1 cellular context compared by ENCODE assay signal in the genomic region with DNA sequence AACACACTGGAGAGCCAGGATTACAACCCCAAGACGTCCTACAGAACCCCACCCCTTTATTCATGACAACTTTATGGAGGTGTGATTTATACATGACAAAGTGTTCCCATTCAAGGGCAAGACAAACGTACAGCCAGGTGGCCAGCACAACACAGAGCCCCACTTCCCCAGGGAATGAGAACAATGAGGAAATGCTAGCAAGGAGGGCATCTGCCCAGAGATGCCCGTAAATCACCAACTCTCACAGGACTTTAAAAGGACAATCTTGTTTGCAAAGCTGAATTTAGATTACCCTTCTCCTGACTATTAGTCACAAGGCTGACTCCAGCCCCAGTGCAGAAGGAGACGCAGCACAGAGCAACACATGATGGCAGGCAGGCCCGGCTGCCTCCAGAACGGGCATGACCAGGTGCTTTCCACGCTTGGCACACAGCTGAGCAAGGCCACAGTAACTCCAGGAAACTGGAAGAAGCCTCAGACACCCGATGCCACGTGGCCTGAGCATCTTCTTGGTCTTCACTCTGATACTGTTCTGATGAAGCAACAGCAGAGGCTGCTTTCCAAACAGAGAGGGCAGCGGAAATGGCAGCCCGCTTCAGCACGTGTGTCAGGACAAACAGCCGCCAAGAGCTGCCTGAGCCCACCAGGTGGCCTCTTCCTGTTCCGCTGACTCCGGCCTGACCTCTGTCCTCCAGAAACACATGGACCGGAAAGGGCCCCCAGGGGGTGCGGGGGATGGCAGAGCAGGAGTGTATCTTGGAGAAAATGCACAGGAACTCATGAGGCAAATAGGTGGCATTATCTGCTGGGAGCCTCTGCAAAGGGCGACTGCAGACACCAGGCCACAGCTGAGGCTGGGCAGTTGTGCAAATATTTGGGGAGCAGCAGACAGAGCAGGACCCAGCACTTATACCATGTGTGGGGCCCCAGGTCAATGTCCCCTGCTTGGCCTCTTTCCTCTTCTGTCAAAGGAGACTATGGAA.
TF ChIP-seq lines count a peak whose summit lies in the region.

No MANE protein-coding gene starts in this region.

TF ChIP-seq in K562, 482 proteins besides CTCF, POLR2A, EP300 and RAD21 (continued from another document and continues in another):
- TF ChIP-seq ZNF263 (CRISPR knock-in tag; IDR thresholded peaks at IDR 0.05; ENCODE audit: borderline replicate concordance) (no peak), HNRNPK (IDR thresholded peaks at IDR 0.05; ENCODE audit: low read depth, low read length, poor library complexity, severe bottlenecking) (no peak), HCFC1 (IDR thresholded peaks at IDR 0.05; ENCODE audit: low read depth, low read length) (peak; percentile 44; the same call in 1 of the 2 replicates), ZBTB17 (CRISPR knock-in tag; IDR thresholded peaks at IDR 0.05) (peak; percentile 72; the same call in 1 of the 2 replicates), NR4A1 (CRISPR knock-in tag; IDR thresholded peaks at IDR 0.05) (peak; percentile 69; the same call in 1 of the 2 replicates), NR4A1 (tag; IDR thresholded peaks at IDR 0.05) (peak; percentile 68; the same call in 1 of the 2 replicates), ZNF584 (CRISPR knock-in tag; IDR thresholded peaks at IDR 0.05; ENCODE audit: low read depth) (peak; percentile 45; the same call in 1 of the 2 replicates), MEIS2 (IDR thresholded peaks at IDR 0.05; ENCODE audit: partially characterized antibody) (peak; percentile 74), CEBPB (tag; IDR thresholded peaks at IDR 0.05) (peak; percentile 82), PHF20 (IDR thresholded peaks at IDR 0.05; ENCODE audit: partially characterized antibody) (no peak), SREBF2 (CRISPR knock-in tag; IDR thresholded peaks at IDR 0.05) (no peak), RBFOX2 (IDR thresholded peaks at IDR 0.05; ENCODE audit: low read depth, low read length) (peak; percentile 75), PURB (CRISPR knock-in tag; IDR thresholded peaks at IDR 0.05; ENCODE audit: low read depth) (no peak), TEAD4 (IDR thresholded peaks at IDR 0.05; ENCODE audit: low read length) (peak; percentile 53), TEAD4 (CRISPR knock-in tag; IDR thresholded peaks at IDR 0.05; ENCODE audit: borderline replicate concordance) (no peak), ETV5 (CRISPR knock-in tag; IDR thresholded peaks at IDR 0.05; ENCODE audit: low read depth) (peak; percentile 97), TAF1 (IDR thresholded peaks at IDR 0.05; ENCODE audit: control insufficient read depth, extremely low read depth, insufficient read depth, low read length, severe bottlenecking) (peak; percentile 33), NFATC3 (IDR thresholded peaks at IDR 0.05) (no peak), SMARCE1 (IDR thresholded peaks at IDR 0.05) (peak; percentile 44; the same call in 1 of the 2 replicates), YY1 (IDR thresholded peaks at IDR 0.05; ENCODE audit: borderline replicate concordance in 1 of 3, control insufficient read depth in 1 of 3, extremely low read depth in 1 of 3, insufficient read depth in 3 of 3, insufficient read length in 1 of 3, insufficient replicate concordance in 2 of 3, low read depth in 1 of 3, low read length in 2 of 3) (peak; percentile 12 to 89 (median 74)), RHOXF2B (CRISPR knock-in tag; conservative IDR thresholded peaks at IDR 0.05) (no peak), KLF16 (IDR thresholded peaks at IDR 0.05) (no peak; the same call in 1 of the 2 replicates), ZNF766 (CRISPR knock-in tag; conservative IDR thresholded peaks at IDR 0.05) (0 out of 2 replicates have a peak, but pooled peaks have one; percentile 22), EZH2 (IDR thresholded peaks at IDR 0.05; ENCODE audit: borderline replicate concordance, low read depth, low read length) (no peak), L3MBTL2 (IDR thresholded peaks at IDR 0.05) (peak; percentile 93), EWSR1 (IDR thresholded peaks at IDR 0.05; ENCODE audit: borderline replicate concordance, low read depth, partially characterized antibody) (no peak)
- TF ChIP-seq, protein P1, sequence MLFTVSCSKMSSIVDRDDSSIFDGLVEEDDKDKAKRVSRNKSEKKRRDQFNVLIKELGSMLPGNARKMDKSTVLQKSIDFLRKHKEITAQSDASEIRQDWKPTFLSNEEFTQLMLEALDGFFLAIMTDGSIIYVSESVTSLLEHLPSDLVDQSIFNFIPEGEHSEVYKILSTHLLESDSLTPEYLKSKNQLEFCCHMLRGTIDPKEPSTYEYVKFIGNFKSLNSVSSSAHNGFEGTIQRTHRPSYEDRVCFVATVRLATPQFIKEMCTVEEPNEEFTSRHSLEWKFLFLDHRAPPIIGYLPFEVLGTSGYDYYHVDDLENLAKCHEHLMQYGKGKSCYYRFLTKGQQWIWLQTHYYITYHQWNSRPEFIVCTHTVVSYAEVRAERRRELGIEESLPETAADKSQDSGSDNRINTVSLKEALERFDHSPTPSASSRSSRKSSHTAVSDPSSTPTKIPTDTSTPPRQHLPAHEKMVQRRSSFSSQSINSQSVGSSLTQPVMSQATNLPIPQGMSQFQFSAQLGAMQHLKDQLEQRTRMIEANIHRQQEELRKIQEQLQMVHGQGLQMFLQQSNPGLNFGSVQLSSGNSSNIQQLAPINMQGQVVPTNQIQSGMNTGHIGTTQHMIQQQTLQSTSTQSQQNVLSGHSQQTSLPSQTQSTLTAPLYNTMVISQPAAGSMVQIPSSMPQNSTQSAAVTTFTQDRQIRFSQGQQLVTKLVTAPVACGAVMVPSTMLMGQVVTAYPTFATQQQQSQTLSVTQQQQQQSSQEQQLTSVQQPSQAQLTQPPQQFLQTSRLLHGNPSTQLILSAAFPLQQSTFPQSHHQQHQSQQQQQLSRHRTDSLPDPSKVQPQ (CRISPR knock-in tag; IDR thresholded peaks at IDR 0.05; ENCODE audit: borderline replicate concordance), result 0 out of 2 replicates have a peak, but pooled peaks have one; percentile 37
- TF ChIP-seq, protein P2, sequence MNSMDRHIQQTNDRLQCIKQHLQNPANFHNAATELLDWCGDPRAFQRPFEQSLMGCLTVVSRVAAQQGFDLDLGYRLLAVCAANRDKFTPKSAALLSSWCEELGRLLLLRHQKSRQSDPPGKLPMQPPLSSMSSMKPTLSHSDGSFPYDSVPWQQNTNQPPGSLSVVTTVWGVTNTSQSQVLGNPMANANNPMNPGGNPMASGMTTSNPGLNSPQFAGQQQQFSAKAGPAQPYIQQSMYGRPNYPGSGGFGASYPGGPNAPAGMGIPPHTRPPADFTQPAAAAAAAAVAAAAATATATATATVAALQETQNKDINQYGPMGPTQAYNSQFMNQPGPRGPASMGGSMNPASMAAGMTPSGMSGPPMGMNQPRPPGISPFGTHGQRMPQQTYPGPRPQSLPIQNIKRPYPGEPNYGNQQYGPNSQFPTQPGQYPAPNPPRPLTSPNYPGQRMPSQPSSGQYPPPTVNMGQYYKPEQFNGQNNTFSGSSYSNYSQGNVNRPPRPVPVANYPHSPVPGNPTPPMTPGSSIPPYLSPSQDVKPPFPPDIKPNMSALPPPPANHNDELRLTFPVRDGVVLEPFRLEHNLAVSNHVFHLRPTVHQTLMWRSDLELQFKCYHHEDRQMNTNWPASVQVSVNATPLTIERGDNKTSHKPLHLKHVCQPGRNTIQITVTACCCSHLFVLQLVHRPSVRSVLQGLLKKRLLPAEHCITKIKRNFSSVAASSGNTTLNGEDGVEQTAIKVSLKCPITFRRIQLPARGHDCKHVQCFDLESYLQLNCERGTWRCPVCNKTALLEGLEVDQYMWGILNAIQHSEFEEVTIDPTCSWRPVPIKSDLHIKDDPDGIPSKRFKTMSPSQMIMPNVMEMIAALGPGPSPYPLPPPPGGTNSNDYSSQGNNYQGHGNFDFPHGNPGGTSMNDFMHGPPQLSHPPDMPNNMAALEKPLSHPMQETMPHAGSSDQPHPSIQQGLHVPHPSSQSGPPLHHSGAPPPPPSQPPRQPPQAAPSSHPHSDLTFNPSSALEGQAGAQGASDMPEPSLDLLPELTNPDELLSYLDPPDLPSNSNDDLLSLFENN (IDR thresholded peaks at IDR 0.05; ENCODE audit: low read depth in 2 of 2, low read length in 2 of 2), result peak in 1 of 2 experiments; percentile 53; a peak in 1 of 4 replicates
- TF ChIP-seq, protein P3, sequence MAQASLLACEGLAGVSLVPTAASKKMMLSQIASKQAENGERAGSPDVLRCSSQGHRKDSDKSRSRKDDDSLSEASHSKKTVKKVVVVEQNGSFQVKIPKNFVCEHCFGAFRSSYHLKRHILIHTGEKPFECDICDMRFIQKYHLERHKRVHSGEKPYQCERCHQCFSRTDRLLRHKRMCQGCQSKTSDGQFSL (CRISPR knock-in tag; IDR thresholded peaks at IDR 0.05), result 0 out of 2 replicates have a peak, but pooled peaks have one; percentile 29
- TF ChIP-seq, protein P3 (tag; IDR thresholded peaks at IDR 0.05), result 0 out of 4 replicates have a peak, but pooled peaks of 1 of the 2 experiments have one; percentile 33
- TF ChIP-seq, protein P4, sequence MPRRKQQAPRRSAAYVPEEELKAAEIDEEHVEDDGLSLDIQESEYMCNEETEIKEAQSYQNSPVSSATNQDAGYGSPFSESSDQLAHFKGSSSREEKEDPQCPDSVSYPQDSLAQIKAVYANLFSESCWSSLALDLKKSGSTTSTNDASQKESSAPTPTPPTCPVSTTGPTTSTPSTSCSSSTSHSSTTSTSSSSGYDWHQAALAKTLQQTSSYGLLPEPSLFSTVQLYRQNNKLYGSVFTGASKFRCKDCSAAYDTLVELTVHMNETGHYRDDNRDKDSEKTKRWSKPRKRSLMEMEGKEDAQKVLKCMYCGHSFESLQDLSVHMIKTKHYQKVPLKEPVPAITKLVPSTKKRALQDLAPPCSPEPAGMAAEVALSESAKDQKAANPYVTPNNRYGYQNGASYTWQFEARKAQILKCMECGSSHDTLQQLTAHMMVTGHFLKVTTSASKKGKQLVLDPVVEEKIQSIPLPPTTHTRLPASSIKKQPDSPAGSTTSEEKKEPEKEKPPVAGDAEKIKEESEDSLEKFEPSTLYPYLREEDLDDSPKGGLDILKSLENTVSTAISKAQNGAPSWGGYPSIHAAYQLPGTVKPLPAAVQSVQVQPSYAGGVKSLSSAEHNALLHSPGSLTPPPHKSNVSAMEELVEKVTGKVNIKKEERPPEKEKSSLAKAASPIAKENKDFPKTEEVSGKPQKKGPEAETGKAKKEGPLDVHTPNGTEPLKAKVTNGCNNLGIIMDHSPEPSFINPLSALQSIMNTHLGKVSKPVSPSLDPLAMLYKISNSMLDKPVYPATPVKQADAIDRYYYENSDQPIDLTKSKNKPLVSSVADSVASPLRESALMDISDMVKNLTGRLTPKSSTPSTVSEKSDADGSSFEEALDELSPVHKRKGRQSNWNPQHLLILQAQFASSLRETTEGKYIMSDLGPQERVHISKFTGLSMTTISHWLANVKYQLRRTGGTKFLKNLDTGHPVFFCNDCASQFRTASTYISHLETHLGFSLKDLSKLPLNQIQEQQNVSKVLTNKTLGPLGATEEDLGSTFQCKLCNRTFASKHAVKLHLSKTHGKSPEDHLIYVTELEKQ (CRISPR knock-in tag; IDR thresholded peaks at IDR 0.05), result 0 out of 2 replicates have a peak, but pooled peaks have one; percentile 50
- TF ChIP-seq, protein P5, sequence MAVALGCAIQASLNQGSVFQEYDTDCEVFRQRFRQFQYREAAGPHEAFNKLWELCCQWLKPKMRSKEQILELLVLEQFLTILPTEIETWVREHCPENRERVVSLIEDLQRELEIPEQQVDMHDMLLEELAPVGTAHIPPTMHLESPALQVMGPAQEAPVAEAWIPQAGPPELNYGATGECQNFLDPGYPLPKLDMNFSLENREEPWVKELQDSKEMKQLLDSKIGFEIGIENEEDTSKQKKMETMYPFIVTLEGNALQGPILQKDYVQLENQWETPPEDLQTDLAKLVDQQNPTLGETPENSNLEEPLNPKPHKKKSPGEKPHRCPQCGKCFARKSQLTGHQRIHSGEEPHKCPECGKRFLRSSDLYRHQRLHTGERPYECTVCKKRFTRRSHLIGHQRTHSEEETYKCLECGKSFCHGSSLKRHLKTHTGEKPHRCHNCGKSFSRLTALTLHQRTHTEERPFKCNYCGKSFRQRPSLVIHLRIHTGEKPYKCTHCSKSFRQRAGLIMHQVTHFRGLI (CRISPR knock-in tag; IDR thresholded peaks at IDR 0.05), result peak; percentile 67; the same call in 1 of the 2 replicates
- TF ChIP-seq, protein P6, sequence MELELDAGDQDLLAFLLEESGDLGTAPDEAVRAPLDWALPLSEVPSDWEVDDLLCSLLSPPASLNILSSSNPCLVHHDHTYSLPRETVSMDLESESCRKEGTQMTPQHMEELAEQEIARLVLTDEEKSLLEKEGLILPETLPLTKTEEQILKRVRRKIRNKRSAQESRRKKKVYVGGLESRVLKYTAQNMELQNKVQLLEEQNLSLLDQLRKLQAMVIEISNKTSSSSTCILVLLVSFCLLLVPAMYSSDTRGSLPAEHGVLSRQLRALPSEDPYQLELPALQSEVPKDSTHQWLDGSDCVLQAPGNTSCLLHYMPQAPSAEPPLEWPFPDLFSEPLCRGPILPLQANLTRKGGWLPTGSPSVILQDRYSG (tag; conservative IDR thresholded peaks at IDR 0.05; ENCODE audit: low read depth), result peak; percentile 87; the same call in 1 of the 2 replicates
- TF ChIP-seq, protein P7, sequence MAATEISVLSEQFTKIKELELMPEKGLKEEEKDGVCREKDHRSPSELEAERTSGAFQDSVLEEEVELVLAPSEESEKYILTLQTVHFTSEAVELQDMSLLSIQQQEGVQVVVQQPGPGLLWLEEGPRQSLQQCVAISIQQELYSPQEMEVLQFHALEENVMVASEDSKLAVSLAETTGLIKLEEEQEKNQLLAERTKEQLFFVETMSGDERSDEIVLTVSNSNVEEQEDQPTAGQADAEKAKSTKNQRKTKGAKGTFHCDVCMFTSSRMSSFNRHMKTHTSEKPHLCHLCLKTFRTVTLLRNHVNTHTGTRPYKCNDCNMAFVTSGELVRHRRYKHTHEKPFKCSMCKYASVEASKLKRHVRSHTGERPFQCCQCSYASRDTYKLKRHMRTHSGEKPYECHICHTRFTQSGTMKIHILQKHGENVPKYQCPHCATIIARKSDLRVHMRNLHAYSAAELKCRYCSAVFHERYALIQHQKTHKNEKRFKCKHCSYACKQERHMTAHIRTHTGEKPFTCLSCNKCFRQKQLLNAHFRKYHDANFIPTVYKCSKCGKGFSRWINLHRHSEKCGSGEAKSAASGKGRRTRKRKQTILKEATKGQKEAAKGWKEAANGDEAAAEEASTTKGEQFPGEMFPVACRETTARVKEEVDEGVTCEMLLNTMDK (IDR thresholded peaks at IDR 0.05; ENCODE audit: borderline replicate concordance, insufficient read depth, low read depth, low read length, poor library complexity, severe bottlenecking), result peak; percentile 74
